11 cellular contexts compared by ENCODE assay signal in the genomic region with DNA sequence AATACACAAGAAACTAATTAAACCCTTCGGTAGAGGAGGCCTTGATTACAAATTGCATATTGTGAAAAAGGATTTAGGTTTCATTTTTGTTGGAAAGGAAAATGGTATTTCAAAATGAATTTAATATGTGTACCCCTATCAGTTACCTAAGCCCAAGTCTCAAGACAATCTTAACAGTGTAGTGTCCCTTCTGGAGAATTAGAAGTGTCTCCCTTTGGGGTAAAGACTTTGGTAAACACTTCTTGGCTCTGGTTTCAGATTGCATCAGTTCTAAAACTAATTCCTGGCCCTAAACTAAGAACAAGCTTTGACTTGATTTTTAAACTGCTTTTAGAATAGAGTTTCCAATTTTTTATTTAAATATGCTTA. TPM values are rescaled to one million over a fixed set of nuclear protein-coding genes. Genes with fewer than 3 reads are reported as not detected.
DNase-seq lines count a peak whose midpoint lies in the region; ATAC-seq and TF ChIP-seq lines count a peak whose summit lies in the region.
"Had no signal": no experiment of that assay in that cellular context is flagged by ENCODE, and none has a peak within 500 bp of the region (broad histone marks: within the 10 kb centered on the region; RNA-seq: fewer than 3 reads in every experiment).

No MANE protein-coding gene starts in this region.

- H3K36me3 ChIP-seq in heart left ventricle, result no peaks in the 10 kb centered on the region
- no peaks in the 10 kb centered on the region for H3K36me3 ChIP-seq in esophagus muscularis mucosa
- no peaks in the 10 kb centered on the region for H3K36me3 ChIP-seq in osteoblast (ENCODE audit: insufficient read depth, low read length)
- H3K36me3 ChIP-seq in uterus, result no peaks in the 10 kb centered on the region

- H3K27me3 ChIP-seq in heart left ventricle, result no peaks in the 10 kb centered on the region
- no peaks in the 10 kb centered on the region for H3K27me3 ChIP-seq in esophagus muscularis mucosa
- H3K27me3 ChIP-seq in osteoblast (ENCODE audit: insufficient read depth, low read length), result no peaks in the 10 kb centered on the region
- no peaks in the 10 kb centered on the region for H3K27me3 ChIP-seq in uterus

- peaks cover 17% of the 10 kb centered on the region for H3K79me2 ChIP-seq in osteoblast (ENCODE audit: insufficient read depth, low read length)

- H3K9me3 ChIP-seq in heart left ventricle (peaks cover 0 to 3% (median 0%) of the 10 kb centered on the region in 12 donors), esophagus muscularis mucosa (no peaks in the 10 kb centered on the region), osteoblast (ENCODE audit: low read depth, low read length) (no peaks in the 10 kb centered on the region), uterus (no peaks in the 10 kb centered on the region)

- TF ChIP-seq CTCF in heart left ventricle (IDR thresholded peaks at IDR 0.05) (no peak), esophagus muscularis mucosa (IDR thresholded peaks at IDR 0.05) (no peak), osteoblast (IDR thresholded peaks at IDR 0.05; ENCODE audit: extremely low read depth, low read depth, low read length) (no peak), uterus (IDR thresholded peaks at IDR 0.05) (no peak)

- intact Hi-C loops in heart left ventricle (cut with DNase I) (loop anchor here in 5 of 10 donors (2.0 to 5.0 kb wide), 3 partner anchors 53 to 96 kb away; no protein-coding TSS in a partner anchor), left cardiac atrium (cut with DNase I) (loop anchor here in 1 of 2 donors (10.0 kb wide), 1 partner anchor 169 kb away; a partner anchor contains a TSS), esophagus muscularis mucosa (cut with DNase I) (loop anchor here (5.0 kb wide), 1 partner anchor 106 kb away; a partner anchor contains a TSS), uterus (cut with DNase I; ENCODE audit: low total_unique reads) (loop anchor here (10.0 kb wide), 1 partner anchor 49 kb away; no protein-coding TSS in a partner anchor)

- WGBS in heart left ventricle, 4 donors, result 40 to 49% (median 47%) methylated on average over 1 of the region's 1 CpG
- 15% methylated on average over 1 of the region's 1 CpG for WGBS in esophagus muscularis mucosa

- H4K20me1 ChIP-seq in osteoblast (ENCODE audit: insufficient read depth, low read length), result no peaks in the 10 kb centered on the region

- DNase-seq in heart left ventricle, result no peak
- no peak for DNase-seq in left cardiac atrium
- DNase-seq in esophagus muscularis mucosa (ENCODE audit: extremely low spot score), result no peak
- DNase-seq in osteoblast (ENCODE audit: insufficient read length, low spot score, missing footprints), result no peak
- DNase-seq in uterus, result no peak
- no peak for DNase-seq in NK-92 treated with Interleukin-12 subunit alpha and Interleukin-12 subunit beta, amount 100 ng/mL, for 24 hours (lab: John Stamatoyannopoulos, UW)
- DNase-seq: activated naive CD4-positive, alpha-beta T cell treated with anti-CD3 and anti-CD28 coated beads, Interleukin-2, amount 10 ng/mL, durations not matched to agents 7 days and 5 days; DND-41; stimulated activated CD4-positive, alpha-beta T cell treated with anti-CD3 and anti-CD28 coated beads, Interleukin-15, amount 100 ng/mL, for 24 hours had no signal

- H3K4me3 ChIP-seq in heart left ventricle (no peak overlapping the region), esophagus muscularis mucosa (no peak overlapping the region), osteoblast (ENCODE audit: insufficient read depth, low read length) (no peak overlapping the region), uterus (no peak overlapping the region)

- ATAC-seq in heart left ventricle, result no peak
- ATAC-seq in left cardiac atrium, result no peak
- no peak for ATAC-seq in GM19463 (IDR thresholded peaks at IDR 0.05; ENCODE audit: unreplicated experiment)
- no peak for ATAC-seq in HG02840 (IDR thresholded peaks at IDR 0.05; ENCODE audit: low FRiP score, unreplicated experiment)

- peak overlapping the region; percentile 45 for H3K4me2 ChIP-seq in osteoblast (ENCODE audit: insufficient read depth, low read length)

- no peak overlapping the region for H2AFZ ChIP-seq in osteoblast (ENCODE audit: low read length)

- no peak for TF ChIP-seq EP300 in esophagus muscularis mucosa (IDR thresholded peaks at IDR 0.05)

- H3K27ac ChIP-seq in heart left ventricle (peak overlapping the region; percentile 43 to 99 (median 96)), esophagus muscularis mucosa (replicated peaks in 1 of 4) (peak overlapping the region; percentile 94 to 97 (median 96)), osteoblast (ENCODE audit: low read depth, low read length) (peak overlapping the region; percentile 35), uterus (peak overlapping the region; percentile 97 to 98)

- H3K4me1 ChIP-seq in heart left ventricle (peaks cover 4 to 52% (median 41%) of the 10 kb centered on the region in 12 donors), esophagus muscularis mucosa (peaks cover 37 to 62% (median 54%) of the 10 kb centered on the region in 4 donors), osteoblast (ENCODE audit: insufficient read depth, low read length) (peaks cover 25% of the 10 kb centered on the region), uterus (peaks cover 3 to 5% of the 10 kb centered on the region in 2 donors)

- TF ChIP-seq POLR2A in heart left ventricle (IDR thresholded peaks at IDR 0.05), result no peak
- TF ChIP-seq POLR2A in esophagus muscularis mucosa (IDR thresholded peaks at IDR 0.05; ENCODE audit: low read depth), result no peak
- no peak for TF ChIP-seq POLR2A in uterus (IDR thresholded peaks at IDR 0.05)

RNA-seq across cellular contexts. Expression of a gene that starts 3.3 kb away (rescaled TPM):
- total RNA-seq in heart left ventricle (100 to 1,000 TPM; 125 to 239 (median 154) TPM), left cardiac atrium (100 to 1,000 TPM; 194 to 326 TPM), esophagus muscularis mucosa (100 to 1,000 TPM; 250 to 554 (median 444) TPM), osteoblast (114 and 146 TPM in 2 replicates), uterus (100 to 1,000 TPM; 143 to 299 (median 158) TPM)
- 100 to 1,000 TPM; 129 to 148 TPM for polyA plus RNA-seq in heart left ventricle

Comparison
In these comparisons a context has a peak if more than half of its experiments do, and no peak if none do; other contexts are left out.
1. H3K27ac ChIP-seq: peak in every context shown above with its lines; median percentile 98 in uterus; 96 in esophagus muscularis mucosa; 96 in heart left ventricle; 35 in osteoblast.